20 cellular contexts compared by ENCODE assay signal in the genomic region with DNA sequence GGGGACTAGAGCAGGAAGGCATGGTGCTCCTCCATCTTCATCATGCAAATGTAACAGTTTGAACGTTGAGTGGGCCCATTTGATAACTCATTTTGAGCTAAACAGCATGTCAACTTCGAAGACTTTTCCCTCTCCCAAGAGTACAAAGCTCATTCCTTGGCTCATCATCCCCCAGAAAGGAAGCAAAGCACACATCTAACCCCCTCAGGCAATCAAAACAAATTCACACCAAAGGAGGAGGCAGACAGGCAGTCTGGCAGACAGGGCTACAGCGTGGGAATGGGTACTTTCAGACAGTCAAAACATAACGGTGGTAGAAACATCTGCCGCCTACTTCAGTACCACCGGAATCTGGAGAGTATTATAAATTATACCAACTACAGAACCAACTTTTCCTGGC.
DNase-seq lines count a peak whose midpoint lies in the region; ATAC-seq and TF ChIP-seq lines count a peak whose summit lies in the region.
"Had no signal": no experiment of that assay in that cellular context is flagged by ENCODE, and none has a peak within 500 bp of the region (broad histone marks: within the 10 kb centered on the region; RNA-seq: fewer than 3 reads in every experiment).

No MANE protein-coding gene starts in this region.

- peaks cover 1% of the 10 kb centered on the region for H3K36me3 Mint-ChIP-seq in chondrocyte (ENCODE audit: low read depth)
- H3K36me3 Mint-ChIP-seq in nephron progenitor cell (ENCODE audit: low read depth), result peaks cover 39% of the 10 kb centered on the region
- H3K36me3 Mint-ChIP-seq: CD4-positive, CD25-positive, alpha-beta regulatory T cell had no signal

- in situ Hi-C loops in GM13977 (cut with MboI; ENCODE audit: low pct_unique_long_range_greater_than_20kb, low sequenced_read_pairs, unreplicated experiment), result no loop called here

- H3K9me3 Mint-ChIP-seq in chondrocyte (ENCODE audit: low read depth), result no peaks in the 10 kb centered on the region
- H3K9me3 Mint-ChIP-seq in nephron progenitor cell, result peaks cover 2% of the 10 kb centered on the region

- H3K27ac Mint-ChIP-seq in chondrocyte (ENCODE audit: unreplicated experiment) (peak overlapping the region; percentile 81), nephron progenitor cell (peak overlapping the region; percentile 97)
- H3K27ac Mint-ChIP-seq: CD4-positive, CD25-positive, alpha-beta regulatory T cell had no signal

- ATAC-seq in GM18858 (IDR thresholded peaks at IDR 0.05; ENCODE audit: unreplicated experiment), result no peak
- ATAC-seq: GM12878 had no signal

- H3K4me3 Mint-ChIP-seq in chondrocyte (ENCODE audit: unreplicated experiment), result no peak overlapping the region
- H3K4me3 Mint-ChIP-seq in nephron progenitor cell, result peak overlapping the region; percentile 53
- H3K4me3 Mint-ChIP-seq: CD4-positive, CD25-positive, alpha-beta regulatory T cell had no signal

- peak; percentile 50 for DNase-seq in DMS 273 (lab: John Stamatoyannopoulos, UW; ENCODE audit: unreplicated experiment)
- peak; percentile 90 for DNase-seq in NCI-H1105 treated with DMSO at 0.1 percent for 48 hours (lab: John Stamatoyannopoulos, UW)
- DNase-seq in chondrocyte (ENCODE audit: low spot score), result no peak
- no peak for DNase-seq in nephron progenitor cell
- no peak for DNase-seq in GM13977 (ENCODE audit: low spot score)
- no peak for DNase-seq in Kasumi-1 (lab: John Stamatoyannopoulos, UW)
- DNase-seq: CD4-positive, CD25-positive, alpha-beta regulatory T cell; GDM1; NCI-H1092 treated with DMSO at 0.1 percent for 48 hours; NCI-H146; NCI-H2029 treated with DMSO at 0.1 percent for 48 hours; NCI-H2171 treated with DMSO at 0.1 percent for 48 hours; NCI-H345; NCI-H510A treated with DMSO at 0.1 percent for 48 hours; NCI-H82; Right ventricle myocardium superior; RPMI8226; T-helper 1 cell had no signal

- TF ChIP-seq CTCF in chondrocyte (IDR thresholded peaks at IDR 0.05) (no peak), nephron progenitor cell (IDR thresholded peaks at IDR 0.05) (no peak), GM13977 (IDR thresholded peaks at IDR 0.05; ENCODE audit: extremely low read depth, insufficient read depth, missing control alignments) (no peak)

- H3K4me1 Mint-ChIP-seq in chondrocyte (ENCODE audit: low read depth), result peaks cover 26% of the 10 kb centered on the region
- H3K4me1 Mint-ChIP-seq in nephron progenitor cell, result peaks cover 68% of the 10 kb centered on the region
- H3K4me1 Mint-ChIP-seq: CD4-positive, CD25-positive, alpha-beta regulatory T cell had no signal

- peaks cover 2% of the 10 kb centered on the region for H3K27me3 Mint-ChIP-seq in chondrocyte (ENCODE audit: low read depth)
- no peaks in the 10 kb centered on the region for H3K27me3 Mint-ChIP-seq in nephron progenitor cell (ENCODE audit: low read depth, poor library complexity)
- H3K27me3 Mint-ChIP-seq: CD4-positive, CD25-positive, alpha-beta regulatory T cell had no signal

Comparison
In these comparisons a context has a peak if more than half of its experiments do, and no peak if none do; other contexts are left out.
1. DNase-seq: peak in DMS 273 (single experiment) and NCI-H1105 treated with DMSO at 0.1 percent for 48 hours (single experiment); none in chondrocyte (single experiment), nephron progenitor cell (single experiment), GM13977 (single experiment) and Kasumi-1 (0 of 2).